ENCODE assay signal across 17 cellular contexts in genomic region chr5:134409321-134409720, GRCh38. TPM values are rescaled to one million over a fixed set of nuclear protein-coding genes. Genes with fewer than 3 reads are reported as not detected.
DNase-seq lines count a peak whose midpoint lies in the region; ATAC-seq and TF ChIP-seq lines count a peak whose summit lies in the region.
"Had no signal": no experiment of that assay in that cellular context is flagged by ENCODE, and none has a peak within 500 bp of the region (broad histone marks: within the 10 kb centered on the region; RNA-seq: fewer than 3 reads in every experiment).

No MANE protein-coding gene starts in this region.

- H3K9me3 ChIP-seq in breast epithelium (no peaks in the 10 kb centered on the region), PC-3 (ENCODE audit: low read length) (no peaks in the 10 kb centered on the region)
- H3K9me3 ChIP-seq: upper lobe of right lung had no signal

- no peaks in the 10 kb centered on the region for H4K20me1 ChIP-seq in PC-3 (ENCODE audit: low read length)

- H3K9ac ChIP-seq in PC-3 (ENCODE audit: low read length) = no peak overlapping the region
- H3K9ac ChIP-seq: KMS-11, parathyroid adenoma had no signal

- CTCF ChIA-PET in MCF 10A (lab: Yijun Ruan, JAX) = interaction anchor here (0.6 to 8.5 kb wide), 12 partner anchors 8 to 148 kb away, joined by 3 to 86 read pairs (median 3); no protein-coding TSS in a partner anchor
- CTCF ChIA-PET in PC-3 (lab: Charles Lee) = interaction anchor here (1.2 kb wide), 1 partner anchor 178 kb away, joined by 3 read pairs; no protein-coding TSS in a partner anchor

- H3K9me3 Mint-ChIP-seq in MCF 10A (ENCODE audit: unreplicated experiment) = no peaks in the 10 kb centered on the region
- H3K9me3 Mint-ChIP-seq in effector memory CD8-positive, alpha-beta T cell = no peaks in the 10 kb centered on the region
- no peaks in the 10 kb centered on the region for H3K9me3 Mint-ChIP-seq in type B pancreatic cell
- H3K9me3 Mint-ChIP-seq: T-cell had no signal

- peaks cover 36% of the 10 kb centered on the region for H3K79me2 ChIP-seq in PC-3 (ENCODE audit: low read length)

- H3K27ac Mint-ChIP-seq in MCF 10A (ENCODE audit: low read depth, unreplicated experiment) (peak overlapping the region; percentile 91), type B pancreatic cell (peak overlapping the region; percentile 16)
- H3K27ac Mint-ChIP-seq in effector memory CD8-positive, alpha-beta T cell = peak overlapping the region; percentile 94 to 98

- peaks cover 40% of the 10 kb centered on the region for H3K36me3 Mint-ChIP-seq in MCF 10A (ENCODE audit: insufficient read depth, unreplicated experiment)
- peaks cover 8% of the 10 kb centered on the region for H3K36me3 Mint-ChIP-seq in effector memory CD8-positive, alpha-beta T cell (ENCODE audit: insufficient read depth)
- peaks cover 6% of the 10 kb centered on the region for H3K36me3 Mint-ChIP-seq in type B pancreatic cell

- DNase-seq in MCF 10A (ENCODE audit: unreplicated experiment) (no peak), breast epithelium (ENCODE audit: low spot score in 2 of 2) (no peak), PC-3 (no peak), type B pancreatic cell (ENCODE audit: extremely low spot score, unreplicated experiment) (peak; percentile 22), NCI-H2029 treated with DMSO at 0.1 percent for 48 hours (lab: John Stamatoyannopoulos, UW) (no peak)
- DNase-seq in effector memory CD8-positive, alpha-beta T cell = no peak
- DNase-seq: activated effector memory CD4-positive, alpha-beta T cell treated with anti-CD3 and anti-CD28 coated beads, Interleukin-2, amount 50 U/mL, for 16 hours; NCI-H1092 treated with DMSO at 0.1 percent for 48 hours; NCI-H510A; stimulated activated naive CD4-positive, alpha-beta T cell treated with Interleukin-2 at 50 U/mL for 16 hours; T-cell; upper lobe of right lung had no signal

- H3K9me2 ChIP-seq in PC-3 (replicated peaks; ENCODE audit: low read length) = no peaks in the 10 kb centered on the region

- H3K27ac ChIP-seq in breast epithelium (no peak overlapping the region), PC-3 (ENCODE audit: low read length) (no peak overlapping the region)
- H3K27ac ChIP-seq: KMS-11, parathyroid adenoma, upper lobe of right lung had no signal

- ATAC-seq in PC-3 = no peak
- no peak for ATAC-seq in effector memory CD8-positive, alpha-beta T cell (replicated peaks)
- no peak for ATAC-seq in GM19328 (IDR thresholded peaks at IDR 0.05; ENCODE audit: unreplicated experiment)
- ATAC-seq in GM18858 (IDR thresholded peaks at IDR 0.05; ENCODE audit: unreplicated experiment) = no peak
- ATAC-seq: sciatic nerve, T-cell, upper lobe of right lung had no signal

- intact Hi-C loops in MCF 10A (cut with micrococcal nuclease) (no loop called here), breast epithelium (cut with DNase I; ENCODE audit: low total_unique reads) (no loop called here), PC-3 (cut with micrococcal nuclease) (no loop called here)

- H3K4me3 Mint-ChIP-seq in MCF 10A (ENCODE audit: unreplicated experiment) (peak overlapping the region; percentile 39), type B pancreatic cell (peak overlapping the region; percentile 70)
- peak overlapping the region in 1 of 2 donors; percentile 97 for H3K4me3 Mint-ChIP-seq in effector memory CD8-positive, alpha-beta T cell

- peaks cover 4 to 8% of the 10 kb centered on the region in 2 donors for H3K4me1 ChIP-seq in breast epithelium
- peaks cover 24% of the 10 kb centered on the region; the same call in 1 of the 2 replicates for H3K4me1 ChIP-seq in PC-3 (ENCODE audit: insufficient read depth, low read length)

- H3K4me2 ChIP-seq in PC-3 (ENCODE audit: low read length) = peak overlapping the region; percentile 99
- H3K4me2 ChIP-seq: KMS-11 had no signal

- H3K27me3 ChIP-seq in breast epithelium (no peaks in the 10 kb centered on the region), PC-3 (ENCODE audit: low read length) (no peaks in the 10 kb centered on the region)
- H3K27me3 ChIP-seq: upper lobe of right lung had no signal

- no peak for TF ChIP-seq POLR2A in breast epithelium (IDR thresholded peaks at IDR 0.05)

- H3K27me3 Mint-ChIP-seq in MCF 10A (ENCODE audit: insufficient read depth, unreplicated experiment) (no peaks in the 10 kb centered on the region), type B pancreatic cell (no peaks in the 10 kb centered on the region)
- H3K27me3 Mint-ChIP-seq in effector memory CD8-positive, alpha-beta T cell = no peaks in the 10 kb centered on the region
- H3K27me3 Mint-ChIP-seq: T-cell had no signal

- BruUV-seq in MCF 10A (replicated peaks; lab: Mats Ljungman, UMichigan) = TSS peak; percentile 0
- no TSS peak for BruUV-seq in PC-3 (replicated peaks; lab: Mats Ljungman, UMichigan)

- no peak overlapping the region for H2AFZ ChIP-seq in PC-3 (ENCODE audit: low read length)
- H2AFZ ChIP-seq: parathyroid adenoma had no signal

- H3K4me1 Mint-ChIP-seq in MCF 10A (ENCODE audit: insufficient read depth, unreplicated experiment) = peaks cover 37% of the 10 kb centered on the region
- H3K4me1 Mint-ChIP-seq in effector memory CD8-positive, alpha-beta T cell (ENCODE audit: low read depth in 2 of 2) = peaks cover 14 to 36% of the 10 kb centered on the region in 2 donors
- peaks cover 22% of the 10 kb centered on the region for H3K4me1 Mint-ChIP-seq in type B pancreatic cell (ENCODE audit: unreplicated experiment)

- POLR2A ChIA-PET in MCF 10A (lab: Yijun Ruan, JAX) = interaction anchor here (0.6 to 9.8 kb wide), 12 partner anchors 14 to 350 kb away, joined by 3 to 147 read pairs (median 40); partner anchors contain the start of genes JADE2, SEC24A and UBE2B
- POLR2A ChIA-PET in PC-3 (lab: Charles Lee; ENCODE audit: unreplicated experiment) = interaction anchor here (0.7 kb wide), 1 partner anchor 52 kb away, joined by 3 read pairs; no protein-coding TSS in a partner anchor

- no peaks in the 10 kb centered on the region for H3F3A ChIP-seq in PC-3 (ENCODE audit: low read length, unreplicated experiment)

- no peaks in the 10 kb centered on the region for H3K36me3 ChIP-seq in breast epithelium
- H3K36me3 ChIP-seq in PC-3 (ENCODE audit: low read depth, low read length) = no peaks in the 10 kb centered on the region; the same call in 1 of the 2 replicates

- no peak for TF ChIP-seq CTCF in MCF 10A (IDR thresholded peaks at IDR 0.05; ENCODE audit: unreplicated experiment)
- TF ChIP-seq CTCF in breast epithelium (IDR thresholded peaks at IDR 0.05) = no peak
- no peak for TF ChIP-seq CTCF in PC-3 (conservative IDR thresholded peaks at IDR 0.05; ENCODE audit: low read depth, low read length)
- no peak for TF ChIP-seq CTCF in type B pancreatic cell (conservative IDR thresholded peaks at IDR 0.05)

- no peak overlapping the region for H3K4me3 ChIP-seq in breast epithelium
- 0 out of 2 replicates have a peak overlapping the region, but pooled peaks have one; percentile 24 for H3K4me3 ChIP-seq in PC-3 (ENCODE audit: low read length)
- H3K4me3 ChIP-seq: upper lobe of right lung had no signal

RNA-seq across cellular contexts. Expression of gene CDKN2AIPNL, which starts 2.4 kb away (rescaled TPM):
- total RNA-seq in MCF 10A (2022) = 75.1 and 82.4 TPM in 2 replicates
- total RNA-seq in breast epithelium = 10 to 100 TPM; 16.2 to 20.8 (median 19.7) TPM
- 29.7 and 38.2 TPM in 2 replicates for total RNA-seq in PC-3 (2014; rRNA removed)
- 24.4 and 28.7 TPM in 2 replicates for total RNA-seq in type B pancreatic cell (ENCODE audit: low replicate concordance)

RNA-seq across cellular contexts. Expression of gene UBE2B, which starts 38.0 kb away (rescaled TPM):
- total RNA-seq in MCF 10A (2022) = 178 and 186 TPM in 2 replicates
- 10 to 100 TPM; 54.6 to 76.7 (median 72.2) TPM for total RNA-seq in breast epithelium
- 9.5 and 10.0 TPM in 2 replicates for total RNA-seq in PC-3 (2014; rRNA removed)
- 70.9 and 93.0 TPM in 2 replicates for total RNA-seq in type B pancreatic cell (ENCODE audit: low replicate concordance)

RNA-seq across cellular contexts. Expression of gene CDKL3, which starts 42.4 kb away (rescaled TPM):
- total RNA-seq in MCF 10A (2022) (9.0 and 12.8 TPM in 2 replicates), breast epithelium (1 to 10 TPM; 1.3 to 2.3 (median 1.4) TPM), PC-3 (2014; rRNA removed) (0.17 TPM in 1 of 2 replicates, not detected in the other), type B pancreatic cell (ENCODE audit: low replicate concordance) (0.83 and 5.2 TPM in 2 replicates)

Comparison
In these comparisons a context has a peak if more than half of its experiments do, and no peak if none do; other contexts are left out.
1. H3K27ac Mint-ChIP-seq: peak in every context shown above with its lines; median percentile 96 in effector memory CD8-positive, alpha-beta T cell; 91 in MCF 10A; 16 in type B pancreatic cell.